ENCODE assay signal across 2 cellular contexts in the genomic region with DNA sequence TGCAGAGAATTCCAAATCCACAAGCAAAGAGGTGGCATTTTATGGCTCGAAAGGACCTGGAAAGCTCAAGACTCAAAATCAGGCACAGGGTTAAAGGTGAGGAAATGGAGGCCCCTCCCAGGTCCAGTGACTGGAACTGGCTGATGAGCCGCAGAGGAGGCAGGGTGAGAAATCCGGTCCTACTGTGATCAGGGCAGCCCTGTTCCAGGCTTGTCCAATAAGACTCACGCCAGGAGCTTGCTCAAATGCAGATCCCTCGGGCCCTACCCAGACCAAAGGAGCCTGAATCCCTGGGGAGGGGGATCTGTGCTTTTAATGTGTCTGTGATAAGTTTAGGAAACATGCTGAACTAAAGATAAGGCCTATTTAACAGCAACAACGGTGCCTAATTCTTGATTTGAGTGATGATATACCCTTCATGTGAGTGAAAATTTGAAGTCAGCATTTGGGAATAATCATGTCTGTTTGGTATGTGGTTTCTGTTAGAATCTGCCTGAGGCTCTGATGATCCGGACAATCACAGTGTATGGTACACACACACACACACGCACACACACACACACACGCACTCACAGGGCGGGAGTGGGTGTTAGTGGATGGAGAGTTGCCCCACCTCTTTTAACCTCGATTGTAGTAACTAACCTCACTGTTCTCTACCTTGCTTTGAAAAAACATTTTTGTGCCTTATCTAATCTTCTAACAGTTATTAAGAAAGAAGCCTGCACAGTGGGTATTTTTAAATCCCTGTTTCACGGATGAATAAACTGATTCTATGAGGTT.
TF ChIP-seq lines count a peak whose summit lies in the region.

No MANE protein-coding gene starts in this region.

TF ChIP-seq in A549, 52 proteins besides CTCF, POLR2A, EP300 and RAD21:
- TF ChIP-seq CHD4 (IDR thresholded peaks at IDR 0.05; ENCODE audit: borderline replicate concordance) (no peak), SREBF2 (IDR thresholded peaks at IDR 0.05) (no peak), NFE2L2 (conservative IDR thresholded peaks at IDR 0.05; ENCODE audit: low read length) (no peak), ZNF302 (CRISPR knock-in tag; IDR thresholded peaks at IDR 0.05) (no peak), JUNB (IDR thresholded peaks at IDR 0.05) (no peak)
- TF ChIP-seq, protein P1, sequence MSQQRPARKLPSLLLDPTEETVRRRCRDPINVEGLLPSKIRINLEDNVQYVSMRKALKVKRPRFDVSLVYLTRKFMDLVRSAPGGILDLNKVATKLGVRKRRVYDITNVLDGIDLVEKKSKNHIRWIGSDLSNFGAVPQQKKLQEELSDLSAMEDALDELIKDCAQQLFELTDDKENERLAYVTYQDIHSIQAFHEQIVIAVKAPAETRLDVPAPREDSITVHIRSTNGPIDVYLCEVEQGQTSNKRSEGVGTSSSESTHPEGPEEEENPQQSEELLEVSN (IDR thresholded peaks at IDR 0.05; ENCODE audit: borderline replicate concordance, low read depth) = no peak
- TF ChIP-seq, protein P2, sequence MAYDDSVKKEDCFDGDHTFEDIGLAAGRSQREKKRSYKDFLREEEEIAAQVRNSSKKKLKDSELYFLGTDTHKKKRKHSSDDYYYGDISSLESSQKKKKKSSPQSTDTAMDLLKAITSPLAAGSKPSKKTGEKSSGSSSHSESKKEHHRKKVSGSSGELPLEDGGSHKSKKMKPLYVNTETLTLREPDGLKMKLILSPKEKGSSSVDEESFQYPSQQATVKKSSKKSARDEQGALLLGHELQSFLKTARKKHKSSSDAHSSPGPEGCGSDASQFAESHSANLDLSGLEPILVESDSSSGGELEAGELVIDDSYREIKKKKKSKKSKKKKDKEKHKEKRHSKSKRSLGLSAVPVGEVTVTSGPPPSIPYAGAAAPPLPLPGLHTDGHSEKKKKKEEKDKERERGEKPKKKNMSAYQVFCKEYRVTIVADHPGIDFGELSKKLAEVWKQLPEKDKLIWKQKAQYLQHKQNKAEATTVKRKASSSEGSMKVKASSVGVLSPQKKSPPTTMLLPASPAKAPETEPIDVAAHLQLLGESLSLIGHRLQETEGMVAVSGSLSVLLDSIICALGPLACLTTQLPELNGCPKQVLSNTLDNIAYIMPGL (CRISPR knock-in tag; IDR thresholded peaks at IDR 0.05; ENCODE audit: borderline replicate concordance) = no peak

TF ChIP-seq in IMR-90, 13 proteins besides CTCF, POLR2A, EP300 and RAD21:
- TF ChIP-seq BHLHE40 (IDR thresholded peaks at IDR 0.05; ENCODE audit: low read depth, low read length) (no peak), CEBPB (IDR thresholded peaks at IDR 0.05; ENCODE audit: low read depth, low read length) (no peak), RFX5 (IDR thresholded peaks at IDR 0.05; ENCODE audit: low read depth, low read length) (no peak), CHD1 (IDR thresholded peaks at IDR 0.05; ENCODE audit: low read depth, low read length) (no peak), SMC3 (IDR thresholded peaks at IDR 0.05; ENCODE audit: low read depth, low read length) (no peak), FOS (IDR thresholded peaks at IDR 0.05; ENCODE audit: low read depth, low read length) (no peak), MAFK (IDR thresholded peaks at IDR 0.05; ENCODE audit: low read depth, low read length) (no peak), MAZ (IDR thresholded peaks at IDR 0.05; ENCODE audit: borderline replicate concordance, low read depth, low read length) (no peak)
- TF ChIP-seq, protein P3, sequence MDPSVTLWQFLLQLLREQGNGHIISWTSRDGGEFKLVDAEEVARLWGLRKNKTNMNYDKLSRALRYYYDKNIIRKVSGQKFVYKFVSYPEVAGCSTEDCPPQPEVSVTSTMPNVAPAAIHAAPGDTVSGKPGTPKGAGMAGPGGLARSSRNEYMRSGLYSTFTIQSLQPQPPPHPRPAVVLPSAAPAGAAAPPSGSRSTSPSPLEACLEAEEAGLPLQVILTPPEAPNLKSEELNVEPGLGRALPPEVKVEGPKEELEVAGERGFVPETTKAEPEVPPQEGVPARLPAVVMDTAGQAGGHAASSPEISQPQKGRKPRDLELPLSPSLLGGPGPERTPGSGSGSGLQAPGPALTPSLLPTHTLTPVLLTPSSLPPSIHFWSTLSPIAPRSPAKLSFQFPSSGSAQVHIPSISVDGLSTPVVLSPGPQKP (IDR thresholded peaks at IDR 0.05; ENCODE audit: borderline replicate concordance, low read depth, low read length) = no peak
- TF ChIP-seq, protein P4, sequence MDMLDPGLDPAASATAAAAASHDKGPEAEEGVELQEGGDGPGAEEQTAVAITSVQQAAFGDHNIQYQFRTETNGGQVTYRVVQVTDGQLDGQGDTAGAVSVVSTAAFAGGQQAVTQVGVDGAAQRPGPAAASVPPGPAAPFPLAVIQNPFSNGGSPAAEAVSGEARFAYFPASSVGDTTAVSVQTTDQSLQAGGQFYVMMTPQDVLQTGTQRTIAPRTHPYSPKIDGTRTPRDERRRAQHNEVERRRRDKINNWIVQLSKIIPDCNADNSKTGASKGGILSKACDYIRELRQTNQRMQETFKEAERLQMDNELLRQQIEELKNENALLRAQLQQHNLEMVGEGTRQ (IDR thresholded peaks at IDR 0.05; ENCODE audit: low read depth, low read length) = no peak
